24 cellular contexts compared by ENCODE assay signal in the genomic region with DNA sequence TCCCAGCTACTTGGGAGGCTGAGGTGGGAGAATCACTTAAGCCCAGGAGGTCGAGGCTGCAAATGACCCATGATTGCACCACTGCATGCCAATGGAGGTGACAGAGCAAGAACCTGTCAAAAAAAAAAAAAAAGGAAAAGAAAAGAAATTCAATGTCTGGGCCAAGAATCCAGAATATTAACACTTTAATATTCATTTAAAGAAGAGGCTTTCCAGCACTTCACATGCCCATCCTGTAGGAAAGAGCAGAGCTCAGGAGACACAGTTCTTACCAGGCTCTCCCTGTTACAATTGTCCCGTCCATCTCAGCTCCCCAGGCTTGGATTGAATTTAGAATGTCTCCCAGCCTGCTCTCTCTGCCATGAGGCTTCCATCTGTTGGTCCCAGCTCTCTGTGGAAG.
DNase-seq lines count a peak whose midpoint lies in the region; ATAC-seq, FAIRE-seq and TF ChIP-seq lines count a peak whose summit lies in the region.
"Had no signal": no experiment of that assay in that cellular context is flagged by ENCODE, and none has a peak within 500 bp of the region (broad histone marks: within the 10 kb centered on the region; RNA-seq: fewer than 3 reads in every experiment).

No MANE protein-coding gene starts in this region.

- POLR2A ChIA-PET in HEK293 (lab: Yijun Ruan, JAX) = no interaction called here
- POLR2A ChIA-PET in K562 (lab: Yijun Ruan, JAX) = interaction anchor here (0.7 to 1.3 kb wide), 3 partner anchors 9 to 128 kb away, joined by 3 to 4 read pairs (median 4); no protein-coding TSS in a partner anchor
- POLR2A ChIA-PET in endothelial cell of umbilical vein (lab: Charles Lee) = interaction anchor here (0.6 to 0.7 kb wide), 2 partner anchors 136 to 371 kb away, joined by 3 to 5 read pairs; no protein-coding TSS in a partner anchor

- TF ChIP-seq EP300 in K562 (IDR thresholded peaks at IDR 0.05; ENCODE audit: low read length) = no peak

- H2BK15ac ChIP-seq in neuronal stem cell (ENCODE audit: low read length) = no peak overlapping the region

- H3K4me2 ChIP-seq in K562 (ENCODE audit: insufficient read depth, low read length) (no peak overlapping the region), endothelial cell of umbilical vein (ENCODE audit: insufficient read depth, low read length) (no peak overlapping the region), neuronal stem cell (ENCODE audit: insufficient read depth, low read length, poor library complexity, severe bottlenecking) (no peak overlapping the region)
- H3K4me2 ChIP-seq: PC-9 had no signal

- no peak for TF ChIP-seq CTCF in HEK293 (tag by site-specific recombination; IDR thresholded peaks at IDR 0.05)
- TF ChIP-seq CTCF in K562 (IDR thresholded peaks at IDR 0.05 in 2 of 3, conservative IDR thresholded peaks at IDR 0.05 in 1 of 3; ENCODE audit: insufficient read depth in 2 of 3, low read depth in 1 of 3, low read length in 3 of 3) = no peak
- no peak for TF ChIP-seq CTCF in endothelial cell of umbilical vein (IDR thresholded peaks at IDR 0.05; ENCODE audit: extremely low read depth in 1 of 2, insufficient read depth in 1 of 2, low read depth in 1 of 2, low read length in 2 of 2)

- CTCF ChIA-PET in HEK293 (lab: Yijun Ruan, JAX) = interaction anchor here (0.6 to 1.6 kb wide), 3 partner anchors 13 to 495 kb away, joined by 3 to 6 read pairs (median 4); no protein-coding TSS in a partner anchor
- CTCF ChIA-PET in K562 (lab: Yijun Ruan, JAX; ENCODE audit: low intra/inter-chr PET ratio) = no interaction called here
- CTCF ChIA-PET in endothelial cell of umbilical vein (lab: Charles Lee) = interaction anchor here (1.0 to 3.2 kb wide), 5 partner anchors 83 to 200 kb away, joined by 3 to 7 read pairs (median 5); no protein-coding TSS in a partner anchor

- no peak overlapping the region for H2BK120ac ChIP-seq in neuronal stem cell (ENCODE audit: low read depth, low read length)

- dilution Hi-C loops in endothelial cell of umbilical vein (cut with MboI; ENCODE audit: extremely low pct_ligation_motif_present, low sequenced_read_pairs) = loop anchor here (25.0 kb wide), 1 partner anchor 123 kb away; the partner anchor contains the start of gene CDC42BPA

- H4K20me1 ChIP-seq in K562 (replicated peaks; ENCODE audit: control insufficient read depth, insufficient read depth, low read length) (no peaks in the 10 kb centered on the region), endothelial cell of umbilical vein (replicated peaks; ENCODE audit: control insufficient read depth, extremely low read depth, insufficient read depth, low read length) (no peaks in the 10 kb centered on the region)

- TF ChIP-seq POLR2A in K562 (conservative IDR thresholded peaks at IDR 0.05) = no peak
- TF ChIP-seq POLR2A in endothelial cell of umbilical vein (IDR thresholded peaks at IDR 0.05; ENCODE audit: low read depth, low read length) = no peak

- 58% methylated on average over 2 of the region's 2 CpGs for WGBS in K562 (ENCODE audit: insufficient coverage, low coverage, missing lambda C conversion rate)
- no CpG with 5 or more reads among the region's 2 CpGs for WGBS in neuronal stem cell (ENCODE audit: extremely low coverage in 2 of 2, insufficient read length in 2 of 2, insufficient replicate concordance in 1 of 2), 2 donors

- no peak overlapping the region for H2AK5ac ChIP-seq in neuronal stem cell (ENCODE audit: low read depth, low read length)

- H4K8ac ChIP-seq in neuronal stem cell (ENCODE audit: low read depth, low read length) = no peak overlapping the region

- in situ Hi-C loops in K562 (cut with MboI) = loop anchor here (10.0 kb wide), 3 partner anchors 200 to 800 kb away; no protein-coding TSS in a partner anchor

- TF ChIP-seq RAD21 in K562 (CRISPR knock-in tag; conservative IDR thresholded peaks at IDR 0.05 in 1 of 2, IDR thresholded peaks at IDR 0.05 in 1 of 2) = no peak

- no peak overlapping the region for H3K18ac ChIP-seq in neuronal stem cell (ENCODE audit: low read length)

- BruUV-seq in K562 (replicated peaks; lab: Mats Ljungman, UMichigan) = no TSS peak
- BruUV-seq in endothelial cell of umbilical vein (replicated peaks; lab: Mats Ljungman, UMichigan) = no TSS peak

- ATAC-seq in K562 = no peak
- ATAC-seq: CD8-positive, alpha-beta T cell had no signal

- no peaks in the 10 kb centered on the region for H3K9me1 ChIP-seq in K562 (ENCODE audit: control insufficient read depth, insufficient read depth, low read length)
- H3K9me1 ChIP-seq in endothelial cell of umbilical vein (replicated peaks; ENCODE audit: control insufficient read depth, extremely low read depth, insufficient read depth, low read length) = no peaks in the 10 kb centered on the region

- peak overlapping the region; percentile 29 for H2AFZ ChIP-seq in K562 (ENCODE audit: low read depth, low read length)
- peak overlapping the region; percentile 38 for H2AFZ ChIP-seq in endothelial cell of umbilical vein (ENCODE audit: low read depth, low read length)
- H2AFZ ChIP-seq in neuronal stem cell (ENCODE audit: low read length) = no peak overlapping the region
- H2AFZ ChIP-seq: PC-9 had no signal

- H3K9ac ChIP-seq in K562 (ENCODE audit: insufficient read depth in 1 of 2, low read depth in 2 of 2, low read length in 2 of 2) = no peak overlapping the region; a peak in 1 of 4 replicates
- no peak overlapping the region for H3K9ac ChIP-seq in endothelial cell of umbilical vein (replicated peaks; ENCODE audit: extremely low read depth, insufficient read depth, low read length)
- no peak overlapping the region for H3K9ac ChIP-seq in neuronal stem cell (ENCODE audit: low read depth, low read length, poor library complexity)

- H2BK12ac ChIP-seq in neuronal stem cell (ENCODE audit: low read length) = no peak overlapping the region

- no peak overlapping the region for H2BK5ac ChIP-seq in neuronal stem cell (ENCODE audit: low read length)

- H3K36me3 ChIP-seq in HEK293 (ENCODE audit: control insufficient read depth in 2 of 2, insufficient read depth in 1 of 2, low read length in 2 of 2) = no peaks in the 10 kb centered on the region
- H3K36me3 ChIP-seq in K562 (ENCODE audit: control insufficient read depth, insufficient read depth, low read length) = no peaks in the 10 kb centered on the region
- H3K36me3 ChIP-seq in endothelial cell of umbilical vein (ENCODE audit: control insufficient read depth in 2 of 2, extremely low read depth in 1 of 2, insufficient read depth in 2 of 2, low read length in 2 of 2) = no peaks in the 10 kb centered on the region
- H3K36me3 ChIP-seq in neuronal stem cell (replicated peaks in 1 of 2; ENCODE audit: control insufficient read depth in 2 of 2, insufficient read depth in 2 of 2, low read length in 2 of 2) = no peaks in the 10 kb centered on the region

- no peak overlapping the region for H3K14ac ChIP-seq in neuronal stem cell (ENCODE audit: low read length)

- no peak overlapping the region for H3K23ac ChIP-seq in neuronal stem cell (ENCODE audit: low read depth, low read length, poor library complexity)

- H3K4ac ChIP-seq in neuronal stem cell (ENCODE audit: low read length) = no peak overlapping the region

- H3K79me2 ChIP-seq in K562 (ENCODE audit: control insufficient read depth, insufficient read depth, low read length) = no peaks in the 10 kb centered on the region
- H3K79me2 ChIP-seq in endothelial cell of umbilical vein (ENCODE audit: control insufficient read depth, insufficient read depth, low read length) = no peaks in the 10 kb centered on the region

- DNase-seq in K562 (ENCODE audit: extremely low read depth in 1 of 4, low spot score in 3 of 4) = no peak
- DNase-seq in endothelial cell of umbilical vein (ENCODE audit: low read depth, low spot score) = no peak
- no peak for DNase-seq in NCI-H524 (lab: John Stamatoyannopoulos, UW)
- no peak for DNase-seq in SIG-M5 (lab: John Stamatoyannopoulos, UW)
- no peak for DNase-seq in neuronal stem cell (ENCODE audit: low spot score)
- DNase-seq: Caco-2; CD8-positive, alpha-beta T cell; DMS79 treated with DMSO at 0.1 percent for 48 hours; GF-D8; KBM-7; MV-4-11; NCI-H1105; NCI-H146; NCI-H1930; NCI-H446 treated with DMSO at 0.1 percent for 48 hours; NCI-H526 treated with DMSO at 0.1 percent for 48 hours; PC-9; Right ventricle myocardium superior had no signal

- H3K9me3 ChIP-seq in HEK293 (ENCODE audit: control insufficient read depth, insufficient read depth, low read depth, low read length) (no peaks in the 10 kb centered on the region), K562 (replicated peaks; ENCODE audit: control insufficient read depth, insufficient read depth, low read depth, low read length) (no peaks in the 10 kb centered on the region), endothelial cell of umbilical vein (replicated peaks; ENCODE audit: control insufficient read depth, insufficient read depth, low read length) (no peaks in the 10 kb centered on the region), neuronal stem cell (replicated peaks in 1 of 2; ENCODE audit: control insufficient read depth in 2 of 2, insufficient read depth in 1 of 2, low read depth in 1 of 2, low read length in 2 of 2) (no peaks in the 10 kb centered on the region)
- H3K9me3 ChIP-seq: Caco-2 had no signal

- H3K27ac ChIP-seq in HEK293 (ENCODE audit: extremely low read depth, low read depth, low read length) (no peak overlapping the region), K562 (ENCODE audit: extremely low read depth, low read depth, low read length) (no peak overlapping the region), endothelial cell of umbilical vein (ENCODE audit: insufficient read depth, low read depth, low read length) (no peak overlapping the region), temporal lobe (ENCODE audit: low read depth, low read length) (peak overlapping the region; percentile 51), neuronal stem cell (replicated peaks; ENCODE audit: low read length) (no peak overlapping the region)
- H3K27ac ChIP-seq: C4-2B, PC-9 had no signal

- FAIRE-seq in K562 (lab: Jason Lieb, UNC) (no peak), endothelial cell of umbilical vein (lab: Jason Lieb, UNC) (no peak)
- FAIRE-seq: GM12891, GM19239, H54 had no signal

- H3K27me3 ChIP-seq in K562 (ENCODE audit: control insufficient read depth in 2 of 2, insufficient read depth in 2 of 2, low read length in 2 of 2) (no peaks in the 10 kb centered on the region), endothelial cell of umbilical vein (ENCODE audit: control insufficient read depth in 2 of 2, insufficient read depth in 2 of 2, low read length in 2 of 2) (no peaks in the 10 kb centered on the region), neuronal stem cell (ENCODE audit: control insufficient read depth in 3 of 3, insufficient read depth in 3 of 3, low read depth in 1 of 3, low read length in 3 of 3) (peaks cover 0 to under 1% (median 0%) of the 10 kb centered on the region in 3 experiments)

- H3K4me3 ChIP-seq in HEK293 (ENCODE audit: low read depth, low read length) = no peak overlapping the region
- H3K4me3 ChIP-seq in K562 = no peak overlapping the region
- H3K4me3 ChIP-seq in endothelial cell of umbilical vein (replicated peaks in 1 of 3; ENCODE audit: insufficient read depth in 1 of 3, low read depth in 1 of 3, low read length in 3 of 3) = no peak overlapping the region
- no peak overlapping the region for H3K4me3 ChIP-seq in neuronal stem cell (ENCODE audit: low read length in 2 of 2)
- H3K4me3 ChIP-seq: PC-9 had no signal

- intact Hi-C loops in K562 (cut with micrococcal nuclease) (loop anchor here (5.0 kb wide), 1 partner anchor 298 kb away; no protein-coding TSS in a partner anchor), endothelial cell of umbilical vein (cut with micrococcal nuclease) (loop anchor here (5.0 kb wide), 2 partner anchors 453 to 803 kb away; no protein-coding TSS in a partner anchor)

- H3K4me1 ChIP-seq in HEK293 (ENCODE audit: control insufficient read depth, insufficient read depth, low read length) = 0 out of 2 replicates have a peak, but pooled peaks cover 2% of the 10 kb centered on the region
- H3K4me1 ChIP-seq in K562 (replicated peaks in 1 of 2; ENCODE audit: control insufficient read depth in 2 of 2, insufficient read depth in 2 of 2, low read length in 2 of 2) = peaks cover 16 to 32% of the 10 kb centered on the region in 2 experiments
- peaks cover 29% of the 10 kb centered on the region for H3K4me1 ChIP-seq in endothelial cell of umbilical vein (ENCODE audit: control insufficient read depth, extremely low read depth, insufficient read depth, low read length)
- H3K4me1 ChIP-seq in neuronal stem cell (ENCODE audit: control insufficient read depth in 2 of 2, insufficient read depth in 1 of 2, low read depth in 1 of 2, low read length in 2 of 2) = peaks cover 4 to 6% of the 10 kb centered on the region in 2 donors

- no peaks in the 10 kb centered on the region for H3K79me1 ChIP-seq in neuronal stem cell (ENCODE audit: low read depth, low read length)

- no peak overlapping the region for H4K91ac ChIP-seq in neuronal stem cell (ENCODE audit: low read depth, low read length, poor library complexity)

Comparison
In these comparisons a context has a peak if more than half of its experiments do, and no peak if none do; other contexts are left out.
1. Of the 44 proteins assayed by ChIP-seq in both K562 and HEK293: peak only in K562: none; only in HEK293: none; in both: PRDM10; in neither: 43.